Comparison of ENCODE assay signal across 1 cellular context in genomic region chr9:136588663-136589464, GRCh38.
TF ChIP-seq lines count a peak whose summit lies in the region.

No MANE protein-coding gene starts in this region.

TF ChIP-seq in HEK293, 187 proteins besides CTCF, POLR2A, EP300 and RAD21 (continued from another document):
- TF ChIP-seq ZNF692 (tag by site-specific recombination; IDR thresholded peaks at IDR 0.05) (peak; percentile 91), ZFP69B (tag by site-specific recombination; IDR thresholded peaks at IDR 0.05) (peak; percentile 92)
TF ChIP-seq in HEK293: peak in this region for 5.
